Comparison of ENCODE assay signal across 19 cellular contexts in genomic region chr7:157008-157310, GRCh38.
"Had no signal": no experiment of that assay in that cellular context is flagged by ENCODE, and none has a peak within 500 bp of the region (broad histone marks: within the 10 kb centered on the region; RNA-seq: fewer than 3 reads in every experiment).

No MANE protein-coding gene starts in this region.

- H3K4me3 ChIP-seq: coronary artery, dorsolateral prefrontal cortex, esophagus muscularis mucosa, gastroesophageal sphincter, heart right ventricle, left lung, lung, mucosa of descending colon had no signal

- H3K9me3 ChIP-seq: esophagus muscularis mucosa, gastroesophageal sphincter, heart right ventricle, left lung, mucosa of descending colon had no signal

- H3K27ac ChIP-seq: coronary artery, foreskin keratinocyte, heart right ventricle, left lung had no signal

- H3K27me3 ChIP-seq: dorsolateral prefrontal cortex, foreskin keratinocyte, gastroesophageal sphincter, heart right ventricle had no signal

- DNase-seq: dermis blood vessel endothelial cell; effector CD4-positive, alpha-beta T cell; effector memory CD4-positive, alpha-beta T cell; foreskin keratinocyte; glutamatergic neuron; head of caudate nucleus; heart right ventricle; hippocampal formation; left cardiac atrium; left lung; mammary epithelial cell; mesendoderm had no signal

- H3K36me3 ChIP-seq: esophagus muscularis mucosa, gastroesophageal sphincter, heart right ventricle, left lung had no signal

- H3K4me1 ChIP-seq: foreskin keratinocyte had no signal

- ATAC-seq: foreskin keratinocyte, gastroesophageal sphincter, heart right ventricle, left cardiac atrium, left lung, left ventricle myocardium superior, mucosa of descending colon had no signal
